ENCODE assay signal across 9 cellular contexts in the genomic region with DNA sequence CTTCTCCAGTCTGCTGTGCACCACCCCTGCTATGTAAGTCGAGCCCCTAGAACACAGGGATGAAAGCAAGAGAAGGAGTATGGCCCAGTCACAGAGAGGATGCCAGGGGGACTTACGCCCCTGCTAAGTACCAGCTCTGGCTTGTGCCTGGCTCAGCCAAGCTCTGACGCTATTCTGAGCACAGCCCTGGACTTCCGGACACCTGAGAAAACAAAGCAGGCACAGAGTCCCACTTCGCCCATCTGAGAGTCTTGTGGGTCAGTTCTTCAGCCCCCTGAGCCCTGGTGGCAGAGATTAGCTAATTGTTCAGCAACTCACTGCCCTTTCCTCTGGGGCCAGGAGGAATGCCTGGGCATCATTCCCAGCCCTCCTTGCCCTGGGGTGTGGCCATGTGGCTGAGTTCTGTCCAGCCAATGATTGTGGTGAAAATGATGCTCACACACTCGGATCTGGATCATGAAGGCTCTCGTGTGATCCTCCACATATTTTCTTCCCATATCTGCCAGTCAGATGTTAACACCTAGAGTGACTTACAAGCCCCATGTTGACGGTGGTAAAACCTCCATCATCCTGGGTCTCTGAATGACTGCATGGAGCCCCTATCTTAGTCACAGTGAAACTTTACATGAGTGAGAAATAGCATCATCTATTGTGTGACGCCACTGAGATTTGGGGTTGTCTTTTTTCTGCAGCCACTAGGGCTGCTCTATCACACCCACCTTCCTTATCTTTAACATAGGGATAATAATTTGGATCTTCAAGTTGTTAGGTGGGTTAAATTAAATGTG.
A peak's percentile ranks its signal among the peaks of the same experiment; 100 is the strongest.
DNase-seq lines count a peak whose midpoint lies in the region; ATAC-seq, FAIRE-seq and TF ChIP-seq lines count a peak whose summit lies in the region.
"Had no signal": no experiment of that assay in that cellular context is flagged by ENCODE, and none has a peak within 500 bp of the region (broad histone marks: within the 10 kb centered on the region; RNA-seq: fewer than 3 reads in every experiment).

No MANE protein-coding gene starts in this region.

- no peaks in the 10 kb centered on the region for H3K9me3 Mint-ChIP-seq in neural crest cell
- H3K9me3 Mint-ChIP-seq: activated naive CD4-positive, alpha-beta T cell treated with anti-CD3 and anti-CD28 coated beads, Interleukin-2, amount 50 U/mL, for 24 hours had no signal

- FAIRE-seq in GM12891 (lab: Jason Lieb, UNC): peak; percentile 31

- H3K4me1 Mint-ChIP-seq in neural crest cell: peaks cover 3% of the 10 kb centered on the region
- H3K4me1 Mint-ChIP-seq: activated naive CD4-positive, alpha-beta T cell treated with anti-CD3 and anti-CD28 coated beads, Interleukin-2, amount 50 U/mL, for 24 hours had no signal

- peak; percentile 32 for DNase-seq in Daoy (ENCODE audit: low read depth)
- DNase-seq in GM12891 (ENCODE audit: insufficient read length, low spot score): no peak
- DNase-seq in activated CD8-positive, alpha-beta memory T cell treated with anti-CD3 and anti-CD28 coated beads, Interleukin-2, amount 50 U/mL, for 48 hours: peak; percentile 62
- DNase-seq in neural crest cell (ENCODE audit: low read depth, low spot score): no peak
- no peak for DNase-seq in Karpas-422
- DNase-seq in stimulated activated naive CD4-positive, alpha-beta T cell treated with Interleukin-2 at 50 U/mL for 16 hours (lab: John Stamatoyannopoulos, UW): no peak

- no peak overlapping the region for H3K4me3 ChIP-seq in Karpas-422 (ENCODE audit: low read length)

- H3K79me2 ChIP-seq in Karpas-422 (ENCODE audit: low read length): no peaks in the 10 kb centered on the region

- peaks cover 1% of the 10 kb centered on the region for H3K4me1 ChIP-seq in Karpas-422 (ENCODE audit: low read length)

- H3K9me2 ChIP-seq in Karpas-422 (replicated peaks; ENCODE audit: insufficient read depth, low read length): no peaks in the 10 kb centered on the region

- no peak overlapping the region for H3K4me3 Mint-ChIP-seq in neural crest cell
- H3K4me3 Mint-ChIP-seq: activated naive CD4-positive, alpha-beta T cell treated with anti-CD3 and anti-CD28 coated beads, Interleukin-2, amount 50 U/mL, for 24 hours had no signal

- H3K27me3 ChIP-seq in Karpas-422 (ENCODE audit: low read length): peaks cover 3% of the 10 kb centered on the region; the same call in 1 of the 2 replicates

- no peaks in the 10 kb centered on the region for H3K36me3 ChIP-seq in Karpas-422 (ENCODE audit: insufficient read depth, low read length)

- TF ChIP-seq POLR2A in GM12891 (IDR thresholded peaks at IDR 0.05; ENCODE audit: low read depth, low read length): no peak

- no peak overlapping the region for H3K27ac ChIP-seq in Karpas-422 (ENCODE audit: low read length)

- no peak for TF ChIP-seq CTCF in neural crest cell (conservative IDR thresholded peaks at IDR 0.05)

- no peak overlapping the region for H3K4me2 ChIP-seq in Karpas-422 (ENCODE audit: low read depth, low read length, poor library complexity, severe bottlenecking)

- H4K20me1 ChIP-seq in Karpas-422 (ENCODE audit: insufficient read depth, low read depth, low read length): no peaks in the 10 kb centered on the region

- H3K36me3 Mint-ChIP-seq in neural crest cell (ENCODE audit: low read depth): no peaks in the 10 kb centered on the region
- H3K36me3 Mint-ChIP-seq: activated naive CD4-positive, alpha-beta T cell treated with anti-CD3 and anti-CD28 coated beads, Interleukin-2, amount 50 U/mL, for 24 hours had no signal

- no peak for ATAC-seq in HG03196 (IDR thresholded peaks at IDR 0.05; ENCODE audit: unreplicated experiment)
- no peak for ATAC-seq in HG02571 (IDR thresholded peaks at IDR 0.05; ENCODE audit: unreplicated experiment)

- H3K27me3 Mint-ChIP-seq in neural crest cell (ENCODE audit: low read depth): no peaks in the 10 kb centered on the region

- no peak overlapping the region for H3K9ac ChIP-seq in Karpas-422 (ENCODE audit: low read length)

- no peaks in the 10 kb centered on the region for H3K9me3 ChIP-seq in Karpas-422 (ENCODE audit: low read length)

- peak overlapping the region; percentile 67 for H3K27ac Mint-ChIP-seq in neural crest cell (ENCODE audit: unreplicated experiment)
- H3K27ac Mint-ChIP-seq: activated naive CD4-positive, alpha-beta T cell treated with anti-CD3 and anti-CD28 coated beads, Interleukin-2, amount 50 U/mL, for 24 hours had no signal

- H2AFZ ChIP-seq in Karpas-422 (ENCODE audit: low read length): no peak overlapping the region

TF ChIP-seq in GM12891, 5 proteins besides CTCF, POLR2A, EP300 and RAD21:
- TF ChIP-seq POLR2AphosphoS5 (IDR thresholded peaks at IDR 0.05; ENCODE audit: low read depth, low read length) (no peak), POU2F2 (IDR thresholded peaks at IDR 0.05; ENCODE audit: low read depth, low read length) (no peak), TAF1 (IDR thresholded peaks at IDR 0.05; ENCODE audit: low read depth, low read length) (no peak), SPI1 (IDR thresholded peaks at IDR 0.05; ENCODE audit: low read depth, low read length) (no peak), PAX5 (IDR thresholded peaks at IDR 0.05; ENCODE audit: insufficient read depth, low read length, severe bottlenecking) (no peak)
TF ChIP-seq in GM12891: peak in this region for 0.

Comparison
In these comparisons a context has a peak if more than half of its experiments do, and no peak if none do; other contexts are left out.
1. DNase-seq: peak in Daoy (single experiment) and activated CD8-positive, alpha-beta memory T cell treated with anti-CD3 and anti-CD28 coated beads, Interleukin-2, amount 50 U/mL, for 48 hours (single experiment); none in GM12891 (single experiment), neural crest cell (single experiment), Karpas-422 (single experiment) and stimulated activated naive CD4-positive, alpha-beta T cell treated with Interleukin-2 at 50 U/mL for 16 hours (single experiment).